8 cellular contexts compared by ENCODE assay signal in the genomic region with DNA sequence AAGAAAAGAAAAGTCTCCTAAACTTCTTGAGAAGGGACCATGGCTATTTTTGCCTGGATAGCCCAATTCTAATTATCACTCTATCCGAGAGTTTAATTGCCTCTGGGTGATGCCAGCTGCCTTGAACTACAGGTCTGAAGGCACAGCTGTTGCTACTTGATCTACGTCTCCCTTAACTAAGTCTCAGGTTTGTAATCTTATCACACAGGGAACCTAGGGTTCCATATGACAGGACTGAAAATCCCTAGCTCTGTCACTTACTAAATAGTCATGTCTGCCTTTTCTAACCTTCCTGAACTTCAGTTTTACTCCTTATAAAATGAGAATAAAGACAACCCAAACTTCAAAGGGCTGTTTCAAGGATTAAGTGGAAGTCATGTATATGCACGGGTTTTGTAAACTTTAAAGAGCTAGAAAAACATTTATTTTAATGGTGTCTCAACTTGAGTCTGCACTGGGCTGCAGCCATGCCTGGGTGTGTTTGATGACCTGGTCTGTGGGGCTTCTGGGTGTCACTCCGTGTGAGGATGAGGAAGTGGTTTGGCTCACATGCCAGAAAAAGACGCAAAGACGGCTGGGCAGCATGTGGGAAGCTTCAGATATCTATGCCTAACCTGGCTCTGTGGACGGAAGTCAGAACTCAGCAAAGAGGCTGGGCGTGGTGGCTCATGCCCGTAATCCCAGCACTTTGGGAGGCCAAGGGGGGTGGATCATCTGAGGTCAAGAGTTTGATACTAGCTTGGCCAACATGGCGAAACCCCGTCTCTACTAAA.
A peak's percentile ranks its signal among the peaks of the same experiment; 100 is the strongest.
DNase-seq lines count a peak whose midpoint lies in the region; ATAC-seq lines count a peak whose summit lies in the region.

No MANE protein-coding gene starts in this region.

- intact Hi-C loops in sciatic nerve (cut with DNase I), result no loop called here

- ATAC-seq in GM18861 (IDR thresholded peaks at IDR 0.05; ENCODE audit: unreplicated experiment) (peak; percentile 79), HG02642 (IDR thresholded peaks at IDR 0.05; ENCODE audit: poor library complexity, unreplicated experiment) (peak; percentile 65), sciatic nerve (peak; percentile 76)
- ATAC-seq in central memory CD8-positive, alpha-beta T cell (replicated peaks; ENCODE audit: extremely low read depth, poor library complexity, severe bottlenecking), result peak; percentile 72

- H3K36me3 Mint-ChIP-seq in central memory CD8-positive, alpha-beta T cell (ENCODE audit: insufficient read depth), result peaks cover under 1% of the 10 kb centered on the region

- H3K9me3 Mint-ChIP-seq in central memory CD8-positive, alpha-beta T cell, result no peaks in the 10 kb centered on the region

- no peak overlapping the region for H3K27ac Mint-ChIP-seq in central memory CD8-positive, alpha-beta T cell (ENCODE audit: low read depth)

- H3K4me1 Mint-ChIP-seq in central memory CD8-positive, alpha-beta T cell, result peaks cover 28% of the 10 kb centered on the region

- H3K4me3 Mint-ChIP-seq in central memory CD8-positive, alpha-beta T cell, result peak overlapping the region; percentile 45

- H3K27me3 Mint-ChIP-seq in central memory CD8-positive, alpha-beta T cell, result peaks cover 6% of the 10 kb centered on the region

- DNase-seq in NCI-H82 (lab: John Stamatoyannopoulos, UW) (peak; percentile 86), sciatic nerve (ENCODE audit: low spot score) (peak; percentile 63), NCI-H748 treated with DMSO at 0.1 percent for 48 hours (lab: John Stamatoyannopoulos, UW) (no peak), retina (no peak), NCI-H2227 (lab: John Stamatoyannopoulos, UW; ENCODE audit: unreplicated experiment) (no peak)
- DNase-seq in central memory CD8-positive, alpha-beta T cell (ENCODE audit: low spot score in 2 of 2), result peak in 1 of 2 donors; percentile 14

Comparison
In these comparisons a context has a peak if more than half of its experiments do, and no peak if none do; other contexts are left out.
1. DNase-seq: peak in NCI-H82 (single experiment) and sciatic nerve (single experiment); none in NCI-H748 treated with DMSO at 0.1 percent for 48 hours (single experiment), retina (single experiment) and NCI-H2227 (single experiment).
2. Peak in every context shown above with its lines, with median percentiles within 50 percentile points of each other: ATAC-seq.